ENCODE assay signal across 9 cellular contexts in the genomic region with DNA sequence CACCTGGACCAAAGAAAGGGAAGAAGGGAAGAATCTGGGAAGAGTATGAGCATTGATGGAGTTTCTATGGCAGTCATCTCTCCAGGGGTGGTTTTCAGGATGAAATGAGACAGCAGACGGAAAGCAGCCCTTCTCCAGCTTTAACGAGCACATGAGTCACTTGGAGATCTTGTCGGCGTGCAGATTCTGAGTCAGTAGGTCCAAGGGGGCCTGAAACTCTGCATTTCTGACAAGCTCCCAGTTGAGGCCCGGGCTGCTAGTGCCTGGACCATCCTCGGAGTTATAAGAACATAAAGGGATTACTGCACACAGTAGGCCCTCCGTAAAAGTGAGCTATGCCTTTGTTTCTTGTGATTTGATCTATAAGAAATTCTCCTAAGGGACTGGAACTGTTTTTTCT. TPM values are rescaled to one million over a fixed set of nuclear protein-coding genes. Genes with fewer than 3 reads are reported as not detected.
DNase-seq lines count a peak whose midpoint lies in the region; TF ChIP-seq lines count a peak whose summit lies in the region.
"Had no signal": no experiment of that assay in that cellular context is flagged by ENCODE, and none has a peak within 500 bp of the region (broad histone marks: within the 10 kb centered on the region; RNA-seq: fewer than 3 reads in every experiment).

No MANE protein-coding gene starts in this region.

- H3K9me3 ChIP-seq in SK-N-SH (no peaks in the 10 kb centered on the region), fibroblast of lung (ENCODE audit: control insufficient read depth, insufficient read depth, low read depth, low read length) (no peaks in the 10 kb centered on the region), sigmoid colon (no peaks in the 10 kb centered on the region), spleen (no peaks in the 10 kb centered on the region)

- peaks cover 3% of the 10 kb centered on the region for H3K36me3 Mint-ChIP-seq in type B pancreatic cell
- H3K36me3 Mint-ChIP-seq: activated CD8-positive, alpha-beta memory T cell treated with anti-CD3 and anti-CD28 coated beads, Interleukin-2, amount 10 ng/mL, durations not matched to agents 7 days and 5 days had no signal

- POLR2A ChIA-PET in SK-N-SH (lab: Yijun Ruan, JAX) = no interaction called here

- no peaks in the 10 kb centered on the region for H3K9me3 Mint-ChIP-seq in type B pancreatic cell

- H3K4me3 ChIP-seq in SK-N-SH (ENCODE audit: low read depth in 2 of 2, low read length in 1 of 2) (no peak overlapping the region), fibroblast of lung (replicated peaks in 1 of 4; ENCODE audit: control extremely low read depth in 1 of 4, insufficient read depth in 1 of 4, low read depth in 3 of 4, low read length in 4 of 4) (no peak overlapping the region), sigmoid colon (no peak overlapping the region), spleen (no peak overlapping the region)

- H3F3A ChIP-seq in SK-N-SH (replicated peaks; ENCODE audit: insufficient read depth) = peaks cover 32% of the 10 kb centered on the region

- no peak overlapping the region for H3K27ac Mint-ChIP-seq in type B pancreatic cell
- H3K27ac Mint-ChIP-seq: activated CD8-positive, alpha-beta memory T cell treated with anti-CD3 and anti-CD28 coated beads, Interleukin-2, amount 10 ng/mL, durations not matched to agents 7 days and 5 days had no signal

- peaks cover 39% of the 10 kb centered on the region for H3K4me1 Mint-ChIP-seq in type B pancreatic cell (ENCODE audit: unreplicated experiment)
- H3K4me1 Mint-ChIP-seq: activated CD8-positive, alpha-beta memory T cell treated with anti-CD3 and anti-CD28 coated beads, Interleukin-2, amount 10 ng/mL, durations not matched to agents 7 days and 5 days had no signal

- TF ChIP-seq POLR2A in sigmoid colon (IDR thresholded peaks at IDR 0.05) = no peak
- no peak for TF ChIP-seq POLR2A in spleen (IDR thresholded peaks at IDR 0.05)

- no peak for TF ChIP-seq RAD21 in SK-N-SH (IDR thresholded peaks at IDR 0.05; ENCODE audit: low read length)

- H3K27me3 ChIP-seq in SK-N-SH (ENCODE audit: insufficient read depth) = no peaks in the 10 kb centered on the region
- no peaks in the 10 kb centered on the region for H3K27me3 ChIP-seq in fibroblast of lung (ENCODE audit: control insufficient read depth, insufficient read depth, low read length)
- no peaks in the 10 kb centered on the region for H3K27me3 ChIP-seq in sigmoid colon
- H3K27me3 ChIP-seq in spleen (replicated peaks in 1 of 7) = no peaks in the 10 kb centered on the region

- no peaks in the 10 kb centered on the region for H3K9me2 ChIP-seq in SK-N-SH

- TF ChIP-seq EP300 in SK-N-SH (IDR thresholded peaks at IDR 0.05; ENCODE audit: borderline replicate concordance in 1 of 2, low read depth in 1 of 2, low read length in 1 of 2) = peak in 1 of 2 experiments; percentile 61; a peak in 1 of 4 replicates
- TF ChIP-seq EP300 in sigmoid colon (IDR thresholded peaks at IDR 0.05) = peak in 3 of 4 donors; percentile 11 to 53 (median 23)

- H3K4me1 ChIP-seq in SK-N-SH (ENCODE audit: control insufficient read depth in 1 of 2, insufficient read depth in 2 of 2, low read depth in 1 of 2, low read length in 1 of 2) (peaks cover 16 to 19% of the 10 kb centered on the region in 2 experiments; a peak in 2 of 4 replicates), fibroblast of lung (ENCODE audit: control insufficient read depth, extremely low read depth, insufficient read depth, low read length) (peaks cover 37% of the 10 kb centered on the region), sigmoid colon (peaks cover 0 to 100% (median 98%) of the 10 kb centered on the region in 4 donors), spleen (peaks cover 13 to 79% (median 48%) of the 10 kb centered on the region in 6 donors)

- DNase-seq in EH (ENCODE audit: low read depth) (peak; percentile 92), SK-N-SH (no peak), fibroblast of lung (ENCODE audit: low read depth in 2 of 2) (peak; percentile 61 to 85), sigmoid colon (no peak), spleen (no peak), germinal center (ENCODE audit: low spot score) (no peak), type B pancreatic cell (ENCODE audit: extremely low spot score, unreplicated experiment) (no peak)
- no peak for DNase-seq in activated CD4-positive, alpha-beta T cell treated with anti-CD3 and anti-CD28 coated beads, Interleukin-2, amount 50 U/mL, for 48 hours
- DNase-seq: activated CD8-positive, alpha-beta memory T cell treated with anti-CD3 and anti-CD28 coated beads, Interleukin-2, amount 10 ng/mL, durations not matched to agents 7 days and 5 days had no signal

- H3K9ac ChIP-seq in SK-N-SH (0 out of 2 replicates have a peak overlapping the region, but pooled peaks have one; percentile 19), fibroblast of lung (ENCODE audit: insufficient read depth, low read length) (no peak overlapping the region)

- no peak overlapping the region for H2AFZ ChIP-seq in SK-N-SH (ENCODE audit: low read depth)
- H2AFZ ChIP-seq in fibroblast of lung (ENCODE audit: low read length) = no peak overlapping the region

- H3K36me3 ChIP-seq in SK-N-SH (replicated peaks in 1 of 2; ENCODE audit: control insufficient read depth in 1 of 2, insufficient read depth in 2 of 2, low read length in 1 of 2) (peaks cover 0 to 11% of the 10 kb centered on the region in 2 experiments), fibroblast of lung (ENCODE audit: control insufficient read depth, insufficient read depth, low read length) (peaks cover 2% of the 10 kb centered on the region), sigmoid colon (peaks cover 0 to 16% (median 0%) of the 10 kb centered on the region in 4 donors), spleen (no peaks in the 10 kb centered on the region)

- H3K4me2 ChIP-seq in SK-N-SH = peak overlapping the region; percentile 59; the same call in 1 of the 2 replicates
- H3K4me2 ChIP-seq in fibroblast of lung (ENCODE audit: extremely low read depth, insufficient read depth, low read length) = no peak overlapping the region

- peak overlapping the region in 1 of 2 experiments; percentile 68; a peak in 2 of 4 replicates for H3K27ac ChIP-seq in SK-N-SH (ENCODE audit: low read depth in 2 of 2, low read length in 1 of 2)
- peak overlapping the region; percentile 67 for H3K27ac ChIP-seq in fibroblast of lung (ENCODE audit: insufficient read depth, low read length)
- H3K27ac ChIP-seq in sigmoid colon = peak overlapping the region; percentile 90 to 99 (median 98)
- H3K27ac ChIP-seq in spleen = peak overlapping the region in 4 of 8 donors; percentile 27 to 81 (median 45)

- H4K20me1 ChIP-seq in SK-N-SH (ENCODE audit: insufficient read depth) = no peaks in the 10 kb centered on the region
- no peaks in the 10 kb centered on the region for H4K20me1 ChIP-seq in fibroblast of lung (ENCODE audit: control insufficient read depth, extremely low read depth, insufficient read depth, low read length)

- intact Hi-C loops in sigmoid colon (cut with DNase I) (no loop called here), spleen (cut with DNase I; ENCODE audit: low total_unique reads) (no loop called here)

- no peak overlapping the region for H3K4me3 Mint-ChIP-seq in type B pancreatic cell
- H3K4me3 Mint-ChIP-seq: activated CD8-positive, alpha-beta memory T cell treated with anti-CD3 and anti-CD28 coated beads, Interleukin-2, amount 10 ng/mL, durations not matched to agents 7 days and 5 days had no signal

- 30% methylated on average over 7 of the region's 7 CpGs for WGBS in SK-N-SH (ENCODE audit: low lambda C conversion rate)
- WGBS in sigmoid colon, 2 donors = 72 to 79% methylated on average over 7 of the region's 7 CpGs
- 71 to 94% (median 84%) methylated on average over 7 of the region's 7 CpGs for WGBS in spleen, 5 donors

- H3K27me3 Mint-ChIP-seq in type B pancreatic cell = no peaks in the 10 kb centered on the region
- H3K27me3 Mint-ChIP-seq: activated CD8-positive, alpha-beta memory T cell treated with anti-CD3 and anti-CD28 coated beads, Interleukin-2, amount 10 ng/mL, durations not matched to agents 7 days and 5 days had no signal

- peaks cover 60% of the 10 kb centered on the region for H3K79me2 ChIP-seq in SK-N-SH (ENCODE audit: insufficient read depth)
- H3K79me2 ChIP-seq in fibroblast of lung (ENCODE audit: control insufficient read depth, insufficient read depth, low read length) = peaks cover 51% of the 10 kb centered on the region

- no peak for TF ChIP-seq CTCF in SK-N-SH (IDR thresholded peaks at IDR 0.05)
- TF ChIP-seq CTCF in fibroblast of lung (conservative IDR thresholded peaks at IDR 0.05 in 1 of 2, IDR thresholded peaks at IDR 0.05 in 1 of 2; ENCODE audit: low read depth in 1 of 2, low read length in 2 of 2) = no peak
- TF ChIP-seq CTCF in sigmoid colon (IDR thresholded peaks at IDR 0.05) = no peak
- no peak for TF ChIP-seq CTCF in spleen (IDR thresholded peaks at IDR 0.05 in 8 of 11, conservative IDR thresholded peaks at IDR 0.05 in 3 of 11)
- TF ChIP-seq CTCF in type B pancreatic cell (conservative IDR thresholded peaks at IDR 0.05) = no peak

- CTCF ChIA-PET in SK-N-SH (lab: Yijun Ruan, JAX) = no interaction called here

TF ChIP-seq in SK-N-SH, 30 proteins besides CTCF, POLR2A, EP300 and RAD21 (continues in another document):
- TF ChIP-seq TCF12 (IDR thresholded peaks at IDR 0.05) (peak; percentile 94), TEAD4 (IDR thresholded peaks at IDR 0.05; ENCODE audit: borderline replicate concordance, insufficient read depth) (no peak)

RNA-seq across cellular contexts. Expression of gene HSPG2, which starts 17.6 kb away (rescaled TPM):
- polyA plus RNA-seq in SK-N-SH (2012; rRNA removed) (10.7 and 28.9 TPM in 2 replicates), fibroblast of lung (21.2 and 40.7 TPM in 2 replicates), sigmoid colon (100 to 1,000 TPM in 1 of 3 donors, 10 to 100 TPM in 1, 1 to 10 TPM in 1; 6.0 to 104 (median 10.4) TPM), spleen (10 to 100 TPM; 14.4 to 63.5 (median 15.0) TPM)
- 10.2 and 22.9 TPM in 2 replicates for polyA plus RNA-seq in SK-N-SH (2012; cell fraction: cytosol; rRNA removed)
- 112 and 128 TPM in 2 replicates for polyA plus RNA-seq in SK-N-SH (2012; cell fraction: nucleus; rRNA removed)
- total RNA-seq in fibroblast of lung (49.8 and 88.4 TPM in 2 replicates), sigmoid colon (100 to 1,000 TPM in 3 of 4 donors, 10 to 100 TPM in 1; 66.3 to 761 (median 213) TPM), spleen (100 to 1,000 TPM in 6 of 7 donors, 10 to 100 TPM in 1; 69.7 to 395 (median 178) TPM), type B pancreatic cell (ENCODE audit: low replicate concordance) (124 and 130 TPM in 2 replicates)
- 91.8 and 196 TPM in 2 replicates for polyA plus RNA-seq in fibroblast of lung (2012)
- 177 and 384 TPM in 2 replicates for polyA minus RNA-seq in fibroblast of lung (ENCODE audit: low replicate concordance)

RNA-seq across cellular contexts. Expression of gene CELA3B, which starts 57.3 kb away (rescaled TPM):
- polyA plus RNA-seq in SK-N-SH (2012; rRNA removed) (not detected in 2 replicates), fibroblast of lung (not detected in 2 replicates), sigmoid colon (1 to 10 TPM in 2 of 3 donors, under 1 TPM in 1; 0.20 to 6.9 (median 6.0) TPM), spleen (under 1 TPM; 0.08 to 0.38 (median 0.24) TPM)
- not detected in 2 replicates for polyA plus RNA-seq in SK-N-SH (2012; cell fraction: cytosol; rRNA removed)
- polyA plus RNA-seq in SK-N-SH (2012; cell fraction: nucleus; rRNA removed) = not detected in 2 replicates
- total RNA-seq in fibroblast of lung (not detected in 2 replicates), sigmoid colon (not detected), spleen (1 to 10 TPM in 2 of 7 donors, under 1 TPM in 1, not detected in 4; 0.60 to 1.8 (median 1.3) TPM), type B pancreatic cell (ENCODE audit: low replicate concordance) (not detected in 2 replicates)
- polyA plus RNA-seq in fibroblast of lung (2012) = not detected in 2 replicates
- not detected in 2 replicates for polyA minus RNA-seq in fibroblast of lung (ENCODE audit: low replicate concordance)
- total RNA-seq: activated CD8-positive, alpha-beta memory T cell treated with anti-CD3 and anti-CD28 coated beads, Interleukin-2, amount 10 ng/mL, durations not matched to agents 7 days and 5 days had no signal

Comparison
In these comparisons a context has a peak if more than half of its experiments do, and no peak if none do; other contexts are left out.
1. DNase-seq: peak in EH (single experiment) and fibroblast of lung (2 of 2); none in SK-N-SH (single experiment), sigmoid colon (single experiment), spleen (single experiment), activated CD4-positive, alpha-beta T cell treated with anti-CD3 and anti-CD28 coated beads, Interleukin-2, amount 50 U/mL, for 48 hours (0 of 2), germinal center (single experiment) and type B pancreatic cell (single experiment).